Comparison of ENCODE assay signal across 22 cellular contexts in the genomic region with DNA sequence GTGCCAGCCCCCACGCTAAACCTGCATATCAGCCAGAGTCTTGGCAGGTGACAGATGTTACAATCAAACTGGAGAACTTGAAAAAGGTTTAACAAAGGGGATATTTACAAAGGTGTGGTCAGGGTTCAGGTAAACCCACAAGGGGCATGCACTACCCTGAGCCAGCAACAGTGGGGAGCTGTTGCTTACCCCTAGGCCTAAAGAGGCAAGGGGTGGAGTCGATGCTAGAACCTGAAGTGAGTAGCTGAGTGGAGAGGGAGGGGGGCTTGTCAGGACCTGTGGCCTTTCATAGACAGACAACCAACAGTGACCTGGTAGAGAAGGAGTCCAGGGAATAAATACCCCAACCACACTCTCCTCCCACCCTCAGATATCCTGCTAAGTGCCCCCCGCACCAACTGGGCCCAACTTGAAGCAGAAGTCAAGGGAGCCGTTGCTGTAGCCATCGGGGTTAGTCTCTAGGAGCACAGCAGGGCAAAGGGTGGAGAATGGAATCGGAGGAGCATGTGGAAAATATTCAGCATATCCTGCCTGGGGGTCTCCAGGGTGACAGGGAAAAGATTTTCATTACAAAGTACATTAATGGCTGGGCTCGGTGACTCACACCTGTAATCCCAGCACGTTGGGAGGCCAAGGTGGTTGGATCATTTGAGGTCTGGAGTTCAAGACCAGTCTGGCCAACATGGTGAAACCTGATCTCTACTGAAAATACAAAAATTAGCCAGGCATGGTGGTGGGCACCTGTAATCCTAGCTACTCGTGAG.
"Had no signal": no experiment of that assay in that cellular context is flagged by ENCODE, and none has a peak within 500 bp of the region (broad histone marks: within the 10 kb centered on the region; RNA-seq: fewer than 3 reads in every experiment).

No MANE protein-coding gene starts in this region.

- FAIRE-seq: colon had no signal

- H3K4me3 ChIP-seq: body of pancreas, dorsolateral prefrontal cortex, mucosa of descending colon, ovary, psoas muscle, right lobe of liver, smooth muscle cell, upper lobe of right lung had no signal

- H3K9me3 ChIP-seq: body of pancreas, mucosa of descending colon, ovary, psoas muscle, right lobe of liver, upper lobe of right lung had no signal

- H3K27ac ChIP-seq: body of pancreas, foreskin keratinocyte, ovary, psoas muscle, right lobe of liver, upper lobe of right lung had no signal

- H3K36me3 ChIP-seq: ovary, right lobe of liver, upper lobe of right lung had no signal

- DNase-seq: activated CD4-positive, alpha-beta T cell treated with anti-CD3 and anti-CD28 coated beads, Interleukin-2, amount 10 ng/mL, durations not matched to agents 7 days and 5 days; activated CD8-positive, alpha-beta memory T cell treated with anti-CD3 and anti-CD28 coated beads, Interleukin-2, amount 50 U/mL, for 4 hours; activated naive CD4-positive, alpha-beta T cell treated with anti-CD3 and anti-CD28 coated beads for 36 hours; activated T-cell treated with anti-CD3 and anti-CD28 coated beads, Interleukin-2, amount 50 U/mL, for 4 hours; body of pancreas; caudate nucleus; dorsolateral prefrontal cortex; foreskin keratinocyte; glutamatergic neuron; immature natural killer cell; kidney glomerular epithelial cell; mucosa of descending colon; naive B cell; ovary; psoas muscle; right lobe of liver; stimulated activated CD4-positive, alpha-beta T cell treated with anti-CD3 and anti-CD28 coated beads, Interleukin-4, amount 100 ng/mL, for 1 hour; upper lobe of right lung had no signal

- ATAC-seq: activated CD4-positive, CD25-positive, alpha-beta regulatory T cell treated with anti-CD3 and anti-CD28 coated beads, Interleukin-2, amount 50 U/mL, for 24 hours; activated T-cell treated with anti-CD3 and anti-CD28 coated beads, Interleukin-2, amount 50 U/mL, for 4 hours; body of pancreas; foreskin keratinocyte; mucosa of descending colon; psoas muscle; right lobe of liver; stimulated activated memory B cell treated with anti-CD40 and anti-IgM and Interleukin-4, amounts not matched to agents 10 μg/mL and 1 μg/mL and 100 μg/mL, for 72 hours; upper lobe of right lung had no signal

- H3K27me3 ChIP-seq: body of pancreas, foreskin keratinocyte, ovary, right lobe of liver, upper lobe of right lung had no signal

- H3K4me1 ChIP-seq: right lobe of liver had no signal

- H3K4me2 ChIP-seq: smooth muscle cell had no signal
